17 cellular contexts compared by ENCODE assay signal in genomic region chr11:17188675-17189074, GRCh38.
"Had no signal": no experiment of that assay in that cellular context is flagged by ENCODE, and none has a peak within 500 bp of the region (broad histone marks: within the 10 kb centered on the region; RNA-seq: fewer than 3 reads in every experiment).

No MANE protein-coding gene starts in this region.

- H3K27ac Mint-ChIP-seq: activated naive CD4-positive, alpha-beta T cell treated with anti-CD3 and anti-CD28 coated beads, Interleukin-2, amount 10 ng/mL, durations not matched to agents 7 days and 5 days; activated T-helper 17 cell treated with anti-CD3 and anti-CD28 coated beads, Interleukin-2, amount 50 U/mL, for 72 hours; memory B cell; stimulated activated naive CD8-positive, alpha-beta T cell treated with anti-CD3 and anti-CD28 coated beads, Interleukin-15, amount 100 ng/mL, for 72 hours had no signal

- H3K27me3 Mint-ChIP-seq: activated naive CD4-positive, alpha-beta T cell treated with anti-CD3 and anti-CD28 coated beads, Interleukin-2, amount 10 ng/mL, durations not matched to agents 7 days and 5 days; activated T-helper 17 cell treated with anti-CD3 and anti-CD28 coated beads, Interleukin-2, amount 50 U/mL, for 72 hours; memory B cell; stimulated activated naive CD8-positive, alpha-beta T cell treated with anti-CD3 and anti-CD28 coated beads, Interleukin-15, amount 100 ng/mL, for 72 hours had no signal

- H3K4me1 ChIP-seq: gastroesophageal sphincter, parathyroid adenoma, testis had no signal

- H3K4me3 Mint-ChIP-seq: activated naive CD4-positive, alpha-beta T cell treated with anti-CD3 and anti-CD28 coated beads, Interleukin-2, amount 10 ng/mL, durations not matched to agents 7 days and 5 days; activated T-helper 17 cell treated with anti-CD3 and anti-CD28 coated beads, Interleukin-2, amount 50 U/mL, for 72 hours; memory B cell; stimulated activated naive CD8-positive, alpha-beta T cell treated with anti-CD3 and anti-CD28 coated beads, Interleukin-15, amount 100 ng/mL, for 72 hours had no signal

- H3K9me3 Mint-ChIP-seq: activated naive CD4-positive, alpha-beta T cell treated with anti-CD3 and anti-CD28 coated beads, Interleukin-2, amount 10 ng/mL, durations not matched to agents 7 days and 5 days; activated T-helper 17 cell treated with anti-CD3 and anti-CD28 coated beads, Interleukin-2, amount 50 U/mL, for 72 hours; memory B cell; stimulated activated naive CD8-positive, alpha-beta T cell treated with anti-CD3 and anti-CD28 coated beads, Interleukin-15, amount 100 ng/mL, for 72 hours had no signal

- DNase-seq: activated CD4-positive, alpha-beta T cell treated with anti-CD3 and anti-CD28 coated beads for 48 hours; activated naive CD4-positive, alpha-beta T cell treated with anti-CD3 and anti-CD28 coated beads, Interleukin-2, amount 10 ng/mL, durations not matched to agents 7 days and 5 days; caudate nucleus; effector CD4-positive, alpha-beta T cell; kidney; left ventricle myocardium inferior; stimulated activated CD4-positive, alpha-beta T cell treated with anti-CD3 and anti-CD28 coated beads, Interleukin-12 subunit alpha, Interleukin-12 subunit beta, amount 100 ng/mL, for 4 hours; stimulated activated naive CD8-positive, alpha-beta T cell treated with anti-CD3 and anti-CD28 coated beads, Interleukin-15, amount 100 ng/mL, for 72 hours; T-helper 1 cell; testis; WERI-Rb-1 had no signal

- H3K4me1 Mint-ChIP-seq: activated naive CD4-positive, alpha-beta T cell treated with anti-CD3 and anti-CD28 coated beads, Interleukin-2, amount 10 ng/mL, durations not matched to agents 7 days and 5 days had no signal

- ATAC-seq: activated T-helper 17 cell treated with anti-CD3 and anti-CD28 coated beads, Interleukin-2, amount 50 U/mL, for 72 hours; gastroesophageal sphincter; sciatic nerve; stimulated activated naive CD8-positive, alpha-beta T cell treated with anti-CD3 and anti-CD28 coated beads, Interleukin-15, amount 100 ng/mL, for 72 hours had no signal

- H3K9ac ChIP-seq: parathyroid adenoma had no signal

- H3K27ac ChIP-seq: coronary artery, gastroesophageal sphincter, left ventricle myocardium inferior, parathyroid adenoma, testis, WERI-Rb-1 had no signal

- H3K4me3 ChIP-seq: coronary artery, gastroesophageal sphincter, left ventricle myocardium inferior, testis had no signal

- H2AFZ ChIP-seq: parathyroid adenoma had no signal

- H3K27me3 ChIP-seq: gastroesophageal sphincter, testis had no signal

- H3K9me3 ChIP-seq: gastroesophageal sphincter, left ventricle myocardium inferior, testis had no signal
